8 cellular contexts compared by ENCODE assay signal in genomic region chr2:69714539-69715220, GRCh38.
A peak's percentile ranks its signal among the peaks of the same experiment; 100 is the strongest.
DNase-seq lines count a peak whose midpoint lies in the region; ATAC-seq lines count a peak whose summit lies in the region.
"Not testable (repeated sequence)": the region's sequence is repeated elsewhere in the genome, so short reads cannot be mapped to it uniquely, and the experiment has no call there.

No MANE protein-coding gene starts in this region.

- not testable (repeated sequence) for H3K27ac ChIP-seq in epithelial cell of prostate

- ATAC-seq in GM21529 (IDR thresholded peaks at IDR 0.05; ENCODE audit: unreplicated experiment): peak; percentile 89

- DNase-seq in DMS 273 (lab: John Stamatoyannopoulos, UW; ENCODE audit: unreplicated experiment) (peak; percentile 89), LoVo (ENCODE audit: low spot score) (peak; percentile 79), RKO (ENCODE audit: low spot score) (peak; percentile 66), activated T-cell treated with anti-CD3 and anti-CD28 coated beads for 4 hours (peak; percentile 90), epithelial cell of prostate (ENCODE audit: low read depth, low spot score) (peak; percentile 18), middle frontal gyrus (ENCODE audit: extremely low spot score, low spot score) (peak; percentile 49)
- peak; percentile 81 for DNase-seq in stimulated activated CD8-positive, alpha-beta memory T cell treated with anti-CD3 and anti-CD28 coated beads, Interleukin-4, amount 100 ng/mL, for 24 hours (ENCODE audit: low read depth)

Comparison
In these comparisons a context has a peak if more than half of its experiments do, and no peak if none do; other contexts are left out.
1. DNase-seq: peak in every context shown above with its lines; median percentile 90 in activated T-cell treated with anti-CD3 and anti-CD28 coated beads for 4 hours; 89 in DMS 273; 81 in stimulated activated CD8-positive, alpha-beta memory T cell treated with anti-CD3 and anti-CD28 coated beads, Interleukin-4, amount 100 ng/mL, for 24 hours; 79 in LoVo; 66 in RKO; 49 in middle frontal gyrus; 18 in epithelial cell of prostate.